ENCODE assay signal across 10 cellular contexts in the genomic region with DNA sequence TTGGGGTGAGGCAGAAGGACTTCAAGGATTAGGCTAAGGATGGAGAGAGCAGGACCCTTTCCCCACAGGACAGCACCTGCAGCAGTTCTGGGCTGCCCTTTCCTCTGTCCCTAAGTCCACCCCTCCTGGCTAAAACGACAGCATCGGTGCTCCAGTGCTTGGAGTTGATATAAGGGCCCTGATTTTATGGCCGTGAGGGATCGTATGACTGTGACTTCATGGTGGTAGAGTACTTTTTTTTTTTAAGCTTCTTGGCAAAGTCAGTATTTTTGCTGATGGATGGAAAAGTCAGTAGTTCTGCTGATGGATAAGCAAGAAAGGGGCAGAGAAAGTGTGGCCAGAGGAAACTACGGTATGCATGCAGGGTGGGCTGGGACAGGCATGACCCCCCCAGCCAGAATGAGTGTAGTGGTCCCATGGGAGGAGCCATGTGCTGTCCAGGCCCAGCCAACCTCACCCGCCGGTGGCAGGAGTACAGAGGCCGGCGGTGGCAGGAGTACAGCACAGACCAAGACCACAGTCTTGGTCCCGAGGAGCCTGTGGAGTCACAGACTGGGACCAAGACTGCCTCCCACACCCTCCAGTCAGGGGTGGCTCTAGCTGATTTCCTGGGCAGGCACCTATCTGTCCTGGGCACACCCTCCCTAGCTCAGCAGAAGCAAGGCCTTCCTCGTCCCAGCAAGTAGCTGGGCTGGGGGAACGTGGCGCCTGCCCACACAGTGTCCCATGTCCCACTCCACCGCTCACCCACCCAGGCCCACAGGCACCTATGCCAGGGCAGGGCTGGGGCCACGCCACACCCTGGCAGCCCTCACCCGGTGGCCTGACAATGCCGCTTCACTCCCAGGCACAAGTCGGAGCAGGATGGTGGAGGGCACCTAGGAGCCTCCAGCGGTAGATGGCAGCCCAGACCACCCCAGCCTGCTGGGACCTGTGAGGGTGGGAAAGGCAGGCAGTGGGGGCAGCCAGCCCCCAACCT. TPM values are rescaled to one million over a fixed set of nuclear protein-coding genes. Genes with fewer than 3 reads are reported as not detected.
DNase-seq lines count a peak whose midpoint lies in the region; ATAC-seq and TF ChIP-seq lines count a peak whose summit lies in the region.
"Had no signal": no experiment of that assay in that cellular context is flagged by ENCODE, and none has a peak within 500 bp of the region (broad histone marks: within the 10 kb centered on the region; RNA-seq: fewer than 3 reads in every experiment).

No MANE protein-coding gene starts in this region.

- peaks cover 96% of the 10 kb centered on the region for H3K4me1 Mint-ChIP-seq in activated CD4-positive, alpha-beta T cell treated with anti-CD3 and anti-CD28 coated beads, Interleukin-2, amount 10 ng/mL, durations not matched to agents 24 days and 14 days

- no peak for TF ChIP-seq POLR2A in prostate gland (IDR thresholded peaks at IDR 0.05)

- DNase-seq in activated CD4-positive, alpha-beta T cell treated with anti-CD3 and anti-CD28 coated beads, Interleukin-2, amount 10 ng/mL, durations not matched to agents 24 days and 14 days: no peak
- DNase-seq in activated CD4-positive, alpha-beta T cell treated with anti-CD3 and anti-CD28 coated beads, Interleukin-2, amount 50 U/mL, for 1 hour: no peak
- DNase-seq in NCI-H510A treated with DMSO at 0.1 percent for 48 hours (lab: John Stamatoyannopoulos, UW): peak; percentile 18
- DNase-seq in caudate nucleus (lab: John Stamatoyannopoulos, UW): no peak
- DNase-seq in prostate gland (ENCODE audit: low spot score): no peak
- DNase-seq in posterior vena cava (ENCODE audit: low spot score): no peak
- DNase-seq: kidney, pancreas had no signal

- ATAC-seq in HG02970 (IDR thresholded peaks at IDR 0.05; ENCODE audit: low FRiP score, unreplicated experiment) (no peak), GM21360 (IDR thresholded peaks at IDR 0.05; ENCODE audit: unreplicated experiment) (no peak)
- ATAC-seq: pancreas had no signal

- WGBS in prostate gland: 67% methylated on average over 19 of the region's 19 CpGs

- no peaks in the 10 kb centered on the region for H3K36me3 ChIP-seq in prostate gland
- H3K36me3 ChIP-seq: pancreas had no signal

- H3K4me1 ChIP-seq in prostate gland (replicated peaks): peaks cover 41% of the 10 kb centered on the region

- H3K4me3 ChIP-seq in prostate gland: no peak overlapping the region
- H3K4me3 ChIP-seq: pancreas had no signal

- H3K27ac ChIP-seq in caudate nucleus (ENCODE audit: low read depth, low read length) (peak overlapping the region; percentile 78), prostate gland (peak overlapping the region; percentile 80)

- TF ChIP-seq CTCF in prostate gland (IDR thresholded peaks at IDR 0.05): no peak

- H3K4me3 Mint-ChIP-seq in activated CD4-positive, alpha-beta T cell treated with anti-CD3 and anti-CD28 coated beads, Interleukin-2, amount 10 ng/mL, durations not matched to agents 24 days and 14 days: peak overlapping the region; percentile 80

- no peaks in the 10 kb centered on the region for H3K9me3 ChIP-seq in prostate gland
- H3K9me3 ChIP-seq: pancreas had no signal

- peak overlapping the region; percentile 90 for H3K27ac Mint-ChIP-seq in activated CD4-positive, alpha-beta T cell treated with anti-CD3 and anti-CD28 coated beads, Interleukin-2, amount 10 ng/mL, durations not matched to agents 24 days and 14 days

- H3K36me3 Mint-ChIP-seq in activated CD4-positive, alpha-beta T cell treated with anti-CD3 and anti-CD28 coated beads, Interleukin-2, amount 10 ng/mL, durations not matched to agents 24 days and 14 days (ENCODE audit: low read depth): peaks cover 16% of the 10 kb centered on the region

- no peaks in the 10 kb centered on the region for H3K9me3 Mint-ChIP-seq in activated CD4-positive, alpha-beta T cell treated with anti-CD3 and anti-CD28 coated beads, Interleukin-2, amount 10 ng/mL, durations not matched to agents 24 days and 14 days

- intact Hi-C loops in activated CD4-positive, alpha-beta T cell treated with anti-CD3 and anti-CD28 coated beads, Interleukin-2, amount 10 ng/mL, durations not matched to agents 24 days and 14 days (cut with micrococcal nuclease): no loop called here
- intact Hi-C loops in prostate gland (cut with DNase I) (no loop called here), posterior vena cava (cut with DNase I) (no loop called here)

- H3K27me3 Mint-ChIP-seq in activated CD4-positive, alpha-beta T cell treated with anti-CD3 and anti-CD28 coated beads, Interleukin-2, amount 10 ng/mL, durations not matched to agents 24 days and 14 days: no peaks in the 10 kb centered on the region

- no peaks in the 10 kb centered on the region for H3K27me3 ChIP-seq in prostate gland (replicated peaks; ENCODE audit: insufficient read depth)
- H3K27me3 ChIP-seq: pancreas had no signal

RNA-seq across cellular contexts. Expression of gene CCDC88C, which starts 46.3 kb away (rescaled TPM):
- 79.7 and 89.9 TPM in 2 replicates for total RNA-seq in activated CD4-positive, alpha-beta T cell treated with anti-CD3 and anti-CD28 coated beads, Interleukin-2, amount 10 ng/mL, durations not matched to agents 24 days and 14 days
- total RNA-seq in prostate gland (10 to 100 TPM; 32.5 to 54.4 TPM), posterior vena cava (10 to 100 TPM in 1 of 2 donors, 1 to 10 TPM in 1; 7.2 to 14.9 TPM)
